28 cellular contexts compared by ENCODE assay signal in genomic region chr19:45130236-45130635, GRCh38. TPM values are rescaled to one million over a fixed set of nuclear protein-coding genes. Genes with fewer than 3 reads are reported as not detected.
"Had no signal": no experiment of that assay in that cellular context is flagged by ENCODE, and none has a peak within 500 bp of the region (broad histone marks: within the 10 kb centered on the region; RNA-seq: fewer than 3 reads in every experiment).

No MANE protein-coding gene starts in this region.

- H3K4me2 ChIP-seq: smooth muscle cell had no signal

- H3K27me3 ChIP-seq: adrenal gland, ascending aorta, brain microvascular endothelial cell, pancreas, sigmoid colon, stomach, tibial artery, upper lobe of right lung had no signal

- H3K9me3 Mint-ChIP-seq: activated naive CD4-positive, alpha-beta T cell treated with anti-CD3 and anti-CD28 coated beads for 36 hours; activated naive CD8-positive, alpha-beta T cell treated with anti-CD3 and anti-CD28 coated beads for 36 hours; activated T-helper 1 cell treated with anti-CD3 and anti-CD28 coated beads, Interleukin-12 subunit alpha, Interleukin-12 subunit beta, Interleukin-2, Interleukin-4 antibody, amounts not matched to agents 30 ng/mL and 10 ng/mL and 1 ng/mL, durations not matched to agents 14 hours and 24 hours and 36 hours; effector memory CD8-positive, alpha-beta T cell; nephron; stimulated activated naive B cell treated with anti-CD40 and anti-IgM and Interleukin-4, amounts not matched to agents 10 μg/mL and 1 μg/mL and 100 μg/mL, for 72 hours had no signal

- H3K4me1 ChIP-seq: ascending aorta, pancreas, prostate gland, sigmoid colon had no signal

- DNase-seq: activated CD4-positive, alpha-beta T cell treated with anti-CD3 and anti-CD28 coated beads, Interleukin-2, amount 50 U/mL, for 48 hours; activated CD8-positive, alpha-beta memory T cell treated with anti-CD3 and anti-CD28 coated beads for 24 hours; activated naive CD4-positive, alpha-beta T cell treated with anti-CD3 and anti-CD28 coated beads for 36 hours; activated naive CD8-positive, alpha-beta T cell treated with anti-CD3 and anti-CD28 coated beads for 36 hours; brain microvascular endothelial cell; effector memory CD8-positive, alpha-beta T cell; left cardiac atrium; pancreas; retina; sigmoid colon; stimulated activated CD4-positive, alpha-beta T cell treated with anti-CD3 and anti-CD28 coated beads, Interleukin-1b, Interleukin-23, amount 100 ng/mL, for 48 hours; stimulated activated CD8-positive, alpha-beta memory T cell treated with anti-CD3 and anti-CD28 coated beads, Interleukin-4, amount 100 ng/mL, for 48 hours; stimulated activated naive B cell treated with anti-CD40 and anti-IgM and Interleukin-4, amounts not matched to agents 10 μg/mL and 1 μg/mL and 100 μg/mL, for 72 hours; tibial artery; upper lobe of right lung; WERI-Rb-1 had no signal

- H3K27ac ChIP-seq: ascending aorta, brain microvascular endothelial cell, coronary artery, pancreas, prostate gland, sigmoid colon, tibial artery, upper lobe of right lung, WERI-Rb-1 had no signal

- H3K36me3 ChIP-seq: adrenal gland, ascending aorta, pancreas, prostate gland, sigmoid colon, upper lobe of right lung had no signal

- H3K27me3 Mint-ChIP-seq: activated naive CD8-positive, alpha-beta T cell treated with anti-CD3 and anti-CD28 coated beads for 36 hours; effector memory CD8-positive, alpha-beta T cell; stimulated activated naive B cell treated with anti-CD40 and anti-IgM and Interleukin-4, amounts not matched to agents 10 μg/mL and 1 μg/mL and 100 μg/mL, for 72 hours had no signal

- H3K27ac Mint-ChIP-seq: activated naive CD4-positive, alpha-beta T cell treated with anti-CD3 and anti-CD28 coated beads for 36 hours; activated naive CD8-positive, alpha-beta T cell treated with anti-CD3 and anti-CD28 coated beads for 36 hours; activated T-helper 1 cell treated with anti-CD3 and anti-CD28 coated beads, Interleukin-12 subunit alpha, Interleukin-12 subunit beta, Interleukin-2, Interleukin-4 antibody, amounts not matched to agents 30 ng/mL and 10 ng/mL and 1 ng/mL, durations not matched to agents 14 hours and 24 hours and 36 hours; nephron; stimulated activated naive B cell treated with anti-CD40 and anti-IgM and Interleukin-4, amounts not matched to agents 10 μg/mL and 1 μg/mL and 100 μg/mL, for 72 hours had no signal

- H3K4me3 ChIP-seq: adrenal gland, ascending aorta, coronary artery, pancreas, prostate gland, sigmoid colon, smooth muscle cell, stomach, tibial artery, upper lobe of right lung had no signal

- H3K4me3 Mint-ChIP-seq: activated naive CD4-positive, alpha-beta T cell treated with anti-CD3 and anti-CD28 coated beads for 36 hours; activated naive CD8-positive, alpha-beta T cell treated with anti-CD3 and anti-CD28 coated beads for 36 hours; activated T-helper 1 cell treated with anti-CD3 and anti-CD28 coated beads, Interleukin-12 subunit alpha, Interleukin-12 subunit beta, Interleukin-2, Interleukin-4 antibody, amounts not matched to agents 30 ng/mL and 10 ng/mL and 1 ng/mL, durations not matched to agents 14 hours and 24 hours and 36 hours; effector memory CD8-positive, alpha-beta T cell; nephron; stimulated activated naive B cell treated with anti-CD40 and anti-IgM and Interleukin-4, amounts not matched to agents 10 μg/mL and 1 μg/mL and 100 μg/mL, for 72 hours had no signal

- ATAC-seq: activated CD4-positive, CD25-positive, alpha-beta regulatory T cell treated with anti-CD3 and anti-CD28 coated beads, Interleukin-2, amount 50 U/mL, for 24 hours; effector memory CD8-positive, alpha-beta T cell had no signal

- H3K9me3 ChIP-seq: adrenal gland, ascending aorta, pancreas, prostate gland, sigmoid colon, stomach, tibial artery, upper lobe of right lung had no signal

- H3K36me3 Mint-ChIP-seq: activated naive CD8-positive, alpha-beta T cell treated with anti-CD3 and anti-CD28 coated beads for 36 hours had no signal

RNA-seq across cellular contexts. Expression of gene NKPD1, which starts 30.5 kb away (rescaled TPM):
- total RNA-seq: ascending aorta, cardiac septum, endothelial cell of umbilical vein, liver, stomach, upper lobe of right lung had no signal
- polyA plus RNA-seq: liver had no signal
